In genomic region chr6:23980965-23981364, GRCh38 we compare ENCODE assay signal across 19 cellular contexts.
"Had no signal": no experiment of that assay in that cellular context is flagged by ENCODE, and none has a peak within 500 bp of the region (broad histone marks: within the 10 kb centered on the region; RNA-seq: fewer than 3 reads in every experiment).

No MANE protein-coding gene starts in this region.

- H3K4me3 ChIP-seq: adrenal gland, mucosa of descending colon, prostate gland, SK-N-MC, suprapubic skin, upper lobe of left lung had no signal

- H3K9me3 ChIP-seq: adrenal gland, mucosa of descending colon, prostate gland, suprapubic skin, upper lobe of left lung had no signal

- H3K27me3 Mint-ChIP-seq: activated B cell treated with CpG ODN at 0.5 μM for 24 hours; activated CD4-positive, alpha-beta T cell treated with anti-CD3 and anti-CD28 coated beads, Interleukin-2, amount 10 ng/mL, durations not matched to agents 24 days and 14 days; activated naive CD4-positive, alpha-beta T cell treated with anti-CD3 and anti-CD28 coated beads, Interleukin-2, amount 10 ng/mL, durations not matched to agents 7 days and 5 days; activated T-helper 17 cell treated with anti-CD3 and anti-CD28 coated beads, Interleukin-2, amount 50 U/mL, for 72 hours; brain had no signal

- H3K27me3 ChIP-seq: adrenal gland, suprapubic skin, upper lobe of left lung had no signal

- H3K4me1 ChIP-seq: adrenal gland, prostate gland, suprapubic skin, upper lobe of left lung had no signal

- H3K4me3 Mint-ChIP-seq: activated B cell treated with CpG ODN at 0.5 μM for 24 hours; activated CD4-positive, alpha-beta T cell treated with anti-CD3 and anti-CD28 coated beads, Interleukin-2, amount 10 ng/mL, durations not matched to agents 24 days and 14 days; activated naive CD4-positive, alpha-beta T cell treated with anti-CD3 and anti-CD28 coated beads, Interleukin-2, amount 10 ng/mL, durations not matched to agents 7 days and 5 days; activated T-helper 17 cell treated with anti-CD3 and anti-CD28 coated beads, Interleukin-2, amount 50 U/mL, for 72 hours; brain; natural killer cell; T-helper 1 cell treated with Interleukin-12 subunit alpha and Interleukin-12 subunit beta and Interleukin-4 antibody, amounts not matched to agents 30 μg/mL and 1 μg/mL, for 36 hours had no signal

- DNase-seq: activated B cell treated with CpG ODN at 0.5 μM for 24 hours; activated CD4-positive, alpha-beta T cell treated with anti-CD3 and anti-CD28 coated beads, Interleukin-2, amount 10 ng/mL, durations not matched to agents 24 days and 14 days; activated naive CD4-positive, alpha-beta T cell treated with anti-CD3 and anti-CD28 coated beads, Interleukin-2, amount 10 ng/mL, durations not matched to agents 7 days and 5 days; activated T-cell treated with anti-CD3 and anti-CD28 coated beads for 4 hours; adrenal gland; hippocampal formation; mucosa of descending colon; natural killer cell; occipital lobe; stimulated activated CD4-positive, alpha-beta T cell treated with anti-CD3 and anti-CD28 coated beads, Interleukin-2, amount 100 ng/mL, for 24 hours; stimulated activated naive CD4-positive, alpha-beta T cell treated with Interleukin-2 at 50 U/mL for 16 hours; upper lobe of left lung had no signal

- H3K9me3 Mint-ChIP-seq: activated CD4-positive, alpha-beta T cell treated with anti-CD3 and anti-CD28 coated beads, Interleukin-2, amount 10 ng/mL, durations not matched to agents 24 days and 14 days; activated naive CD4-positive, alpha-beta T cell treated with anti-CD3 and anti-CD28 coated beads, Interleukin-2, amount 10 ng/mL, durations not matched to agents 7 days and 5 days; activated T-helper 17 cell treated with anti-CD3 and anti-CD28 coated beads, Interleukin-2, amount 50 U/mL, for 72 hours; T-helper 1 cell treated with Interleukin-12 subunit alpha and Interleukin-12 subunit beta and Interleukin-4 antibody, amounts not matched to agents 30 μg/mL and 1 μg/mL, for 36 hours had no signal

- H3K36me3 ChIP-seq: adrenal gland, prostate gland, suprapubic skin, upper lobe of left lung had no signal

- H3K36me3 Mint-ChIP-seq: activated naive CD4-positive, alpha-beta T cell treated with anti-CD3 and anti-CD28 coated beads, Interleukin-2, amount 10 ng/mL, durations not matched to agents 7 days and 5 days; brain; natural killer cell had no signal

- H3K27ac Mint-ChIP-seq: activated B cell treated with CpG ODN at 0.5 μM for 24 hours; activated CD4-positive, alpha-beta T cell treated with anti-CD3 and anti-CD28 coated beads, Interleukin-2, amount 10 ng/mL, durations not matched to agents 24 days and 14 days; activated naive CD4-positive, alpha-beta T cell treated with anti-CD3 and anti-CD28 coated beads, Interleukin-2, amount 10 ng/mL, durations not matched to agents 7 days and 5 days; activated T-helper 17 cell treated with anti-CD3 and anti-CD28 coated beads, Interleukin-2, amount 50 U/mL, for 72 hours; brain; natural killer cell; T-helper 1 cell treated with Interleukin-12 subunit alpha and Interleukin-12 subunit beta and Interleukin-4 antibody, amounts not matched to agents 30 μg/mL and 1 μg/mL, for 36 hours had no signal

- ATAC-seq: activated T-helper 17 cell treated with anti-CD3 and anti-CD28 coated beads, Interleukin-2, amount 50 U/mL, for 72 hours; mucosa of descending colon; natural killer cell; sciatic nerve had no signal

- H3K4me1 Mint-ChIP-seq: activated B cell treated with CpG ODN at 0.5 μM for 24 hours; activated CD4-positive, alpha-beta T cell treated with anti-CD3 and anti-CD28 coated beads, Interleukin-2, amount 10 ng/mL, durations not matched to agents 24 days and 14 days; activated naive CD4-positive, alpha-beta T cell treated with anti-CD3 and anti-CD28 coated beads, Interleukin-2, amount 10 ng/mL, durations not matched to agents 7 days and 5 days; activated T-helper 17 cell treated with anti-CD3 and anti-CD28 coated beads, Interleukin-2, amount 50 U/mL, for 72 hours; brain; natural killer cell had no signal

- H3K27ac ChIP-seq: adrenal gland, prostate gland, SK-N-MC, suprapubic skin, upper lobe of left lung had no signal
